Comparison of ENCODE assay signal across 25 cellular contexts in the genomic region with DNA sequence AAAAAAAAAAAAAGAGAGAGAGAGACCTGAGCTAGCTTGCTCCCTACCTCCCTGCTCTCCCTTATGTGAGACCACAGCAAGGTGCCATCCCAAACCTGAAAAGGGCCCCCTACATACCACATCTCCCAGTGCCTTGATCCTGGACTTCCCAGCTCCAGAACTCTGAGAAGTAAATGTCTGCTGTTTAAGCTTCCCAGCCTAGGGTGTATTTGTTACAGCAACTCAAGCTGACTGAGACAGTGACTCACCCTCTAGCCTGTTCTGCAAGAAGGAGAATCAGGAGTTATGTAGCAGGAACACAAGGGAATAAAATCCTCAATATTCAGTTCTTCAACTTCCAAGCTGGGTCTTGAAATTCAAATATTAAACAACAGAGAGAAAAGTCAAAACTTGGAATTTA. TPM values are rescaled to one million over a fixed set of nuclear protein-coding genes. Genes with fewer than 3 reads are reported as not detected.
"Had no signal": no experiment of that assay in that cellular context is flagged by ENCODE, and none has a peak within 500 bp of the region (broad histone marks: within the 10 kb centered on the region; RNA-seq: fewer than 3 reads in every experiment).

No MANE protein-coding gene starts in this region.

- H3K4me1 ChIP-seq: breast epithelium had no signal

- H3K36me3 ChIP-seq: ascending aorta, breast epithelium, sigmoid colon, stomach, suprapubic skin, tibial nerve, WERI-Rb-1 had no signal

- H3K4me3 Mint-ChIP-seq: activated CD4-positive, alpha-beta T cell treated with anti-CD3 and anti-CD28 coated beads, Interleukin-2, amount 10 ng/mL, durations not matched to agents 7 days and 5 days; activated T-cell treated with anti-CD3 and anti-CD28 coated beads, Interleukin-2, amount 50 U/mL, for 24 hours; activated T-helper 17 cell treated with anti-CD3 and anti-CD28 coated beads, Interleukin-2, amount 50 U/mL, for 72 hours; nephron progenitor cell; stimulated activated memory B cell treated with anti-CD40 and anti-IgM and Interleukin-4, amounts not matched to agents 10 μg/mL and 1 μg/mL and 100 μg/mL, for 72 hours; T-cell; T-helper 2 cell treated with Interferon-gamma antibody and Interleukin-4, amounts not matched to agents 5 μg/mL and 100 μg/mL, for 36 hours had no signal

- ATAC-seq: activated naive CD4-positive, alpha-beta T cell treated with anti-CD3 and anti-CD28 coated beads, Interleukin-2, amount 50 U/mL, for 72 hours; activated T-helper 17 cell treated with anti-CD3 and anti-CD28 coated beads, Interleukin-2, amount 50 U/mL, for 72 hours; left ventricle myocardium superior; stimulated activated memory B cell treated with anti-CD40 and anti-IgM and Interleukin-4, amounts not matched to agents 10 μg/mL and 1 μg/mL and 100 μg/mL, for 72 hours; T-cell had no signal

- H3K4me2 ChIP-seq: smooth muscle cell had no signal

- H3K27ac Mint-ChIP-seq: activated CD4-positive, alpha-beta T cell treated with anti-CD3 and anti-CD28 coated beads, Interleukin-2, amount 10 ng/mL, durations not matched to agents 7 days and 5 days; activated naive CD4-positive, alpha-beta T cell treated with anti-CD3 and anti-CD28 coated beads, Interleukin-2, amount 50 U/mL, for 72 hours; activated T-cell treated with anti-CD3 and anti-CD28 coated beads, Interleukin-2, amount 50 U/mL, for 24 hours; activated T-helper 17 cell treated with anti-CD3 and anti-CD28 coated beads, Interleukin-2, amount 50 U/mL, for 72 hours; nephron progenitor cell; stimulated activated memory B cell treated with anti-CD40 and anti-IgM and Interleukin-4, amounts not matched to agents 10 μg/mL and 1 μg/mL and 100 μg/mL, for 72 hours; T-cell; T-helper 2 cell treated with Interferon-gamma antibody and Interleukin-4, amounts not matched to agents 5 μg/mL and 100 μg/mL, for 36 hours had no signal

- H3K4me3 ChIP-seq: ascending aorta, breast epithelium, coronary artery, sigmoid colon, smooth muscle cell, stomach, suprapubic skin, tibial nerve had no signal

- H3K36me3 Mint-ChIP-seq: stimulated activated memory B cell treated with anti-CD40 and anti-IgM and Interleukin-4, amounts not matched to agents 10 μg/mL and 1 μg/mL and 100 μg/mL, for 72 hours; T-cell had no signal

- H3K9me3 Mint-ChIP-seq: activated CD4-positive, alpha-beta T cell treated with anti-CD3 and anti-CD28 coated beads, Interleukin-2, amount 10 ng/mL, durations not matched to agents 7 days and 5 days; activated naive CD4-positive, alpha-beta T cell treated with anti-CD3 and anti-CD28 coated beads, Interleukin-2, amount 50 U/mL, for 72 hours; activated T-cell treated with anti-CD3 and anti-CD28 coated beads, Interleukin-2, amount 50 U/mL, for 24 hours; activated T-helper 17 cell treated with anti-CD3 and anti-CD28 coated beads, Interleukin-2, amount 50 U/mL, for 72 hours; nephron progenitor cell; stimulated activated memory B cell treated with anti-CD40 and anti-IgM and Interleukin-4, amounts not matched to agents 10 μg/mL and 1 μg/mL and 100 μg/mL, for 72 hours; T-cell; T-helper 2 cell treated with Interferon-gamma antibody and Interleukin-4, amounts not matched to agents 5 μg/mL and 100 μg/mL, for 36 hours had no signal

- H3K27me3 ChIP-seq: ascending aorta, breast epithelium, sigmoid colon, tibial nerve had no signal

- H3K9me3 ChIP-seq: ascending aorta, breast epithelium, sigmoid colon, stomach, suprapubic skin, tibial nerve had no signal

- H3K27ac ChIP-seq: ascending aorta, breast epithelium, coronary artery, epithelial cell of prostate, sigmoid colon, stomach, suprapubic skin, tibial nerve, WERI-Rb-1 had no signal

- DNase-seq: activated CD4-positive, alpha-beta T cell treated with anti-CD3 and anti-CD28 coated beads, Interleukin-2, amount 10 ng/mL, durations not matched to agents 7 days and 5 days; activated CD4-positive, CD25-positive, alpha-beta regulatory T cell treated with anti-CD3 and anti-CD28 coated beads, Interleukin-2, amount 50 U/mL, for 72 hours; activated T-cell treated with anti-CD3 and anti-CD28 coated beads, Interleukin-2, amount 50 U/mL, for 24 hours; foreskin melanocyte; hippocampal formation; left ventricle myocardium superior; mammary epithelial cell; midbrain; nephron progenitor cell; sigmoid colon; stimulated activated CD4-positive, alpha-beta T cell treated with anti-CD3 and anti-CD28 coated beads, Interleukin-15, amount 100 ng/mL, for 24 hours; T-cell; WERI-Rb-1 had no signal

RNA-seq across cellular contexts. Expression of gene TMEM72, which starts 52.1 kb away (rescaled TPM):
- total RNA-seq: activated CD4-positive, alpha-beta T cell treated with anti-CD3 and anti-CD28 coated beads, Interleukin-2, amount 10 ng/mL, durations not matched to agents 7 days and 5 days; activated naive CD4-positive, alpha-beta T cell treated with anti-CD3 and anti-CD28 coated beads, Interleukin-2, amount 50 U/mL, for 72 hours; activated T-helper 17 cell treated with anti-CD3 and anti-CD28 coated beads, Interleukin-2, amount 50 U/mL, for 72 hours; ascending aorta; breast epithelium; left ventricle myocardium superior; mammary epithelial cell; smooth muscle cell; suprapubic skin had no signal
- polyA plus RNA-seq: mammary epithelial cell, smooth muscle cell had no signal
